Comparison of ENCODE assay signal across 8 cellular contexts in genomic region chr5:37248387-37248969, GRCh38. TPM values are rescaled to one million over a fixed set of nuclear protein-coding genes. Genes with fewer than 3 reads are reported as not detected.
DNase-seq lines count a peak whose midpoint lies in the region; TF ChIP-seq lines count a peak whose summit lies in the region.

No MANE protein-coding gene starts in this region.

- no peak for TF ChIP-seq EP300 in stomach (IDR thresholded peaks at IDR 0.05)

- H3K9me3 ChIP-seq in stomach: no peaks in the 10 kb centered on the region

- H3K9me3 Mint-ChIP-seq in activated naive CD8-positive, alpha-beta T cell (ENCODE audit: low read depth): no peaks in the 10 kb centered on the region

- no peaks in the 10 kb centered on the region for H3K36me3 ChIP-seq in BJ (ENCODE audit: control insufficient read depth, insufficient read depth, low read length)
- no peaks in the 10 kb centered on the region for H3K36me3 ChIP-seq in stomach

- WGBS in stomach, 5 donors: 9 to 11% (median 10%) methylated on average over 20 of the region's 20 CpGs

- peak overlapping the region; percentile 90 to 95 (median 92) for H3K27ac ChIP-seq in stomach

- no peak overlapping the region for H3K27ac Mint-ChIP-seq in activated naive CD8-positive, alpha-beta T cell

- H3K36me3 Mint-ChIP-seq in activated naive CD8-positive, alpha-beta T cell: no peaks in the 10 kb centered on the region

- intact Hi-C loops in stomach (cut with DNase I; ENCODE audit: low total_unique reads): no loop called here

- peaks cover 18% of the 10 kb centered on the region for H3K4me1 Mint-ChIP-seq in activated naive CD8-positive, alpha-beta T cell (ENCODE audit: low read depth)

- H3K4me3 ChIP-seq in BJ (ENCODE audit: low read depth, low read length) (peak overlapping the region; percentile 92), stomach (peak overlapping the region; percentile 67 to 81 (median 76))

- DNase-seq in BJ (ENCODE audit: low read depth) (no peak), HK-2 (ENCODE audit: unreplicated experiment) (peak; percentile 10), iris pigment epithelial cell (ENCODE audit: low read depth) (peak; percentile 28), stomach (no peak), SW 1271 (lab: John Stamatoyannopoulos, UW) (no peak), AG08395 (ENCODE audit: low spot score) (no peak), CD1c-positive myeloid dendritic cell (ENCODE audit: extremely low spot score) (no peak)

- no peak for TF ChIP-seq CTCF in BJ (IDR thresholded peaks at IDR 0.05; ENCODE audit: insufficient read depth, low read depth, low read length)
- TF ChIP-seq CTCF in stomach (IDR thresholded peaks at IDR 0.05): no peak

- H3K4me1 ChIP-seq in stomach: peaks cover 11 to 40% (median 27%) of the 10 kb centered on the region in 4 donors

- peak overlapping the region; percentile 83 for H3K4me3 Mint-ChIP-seq in activated naive CD8-positive, alpha-beta T cell

- POLR2A ChIA-PET in BJ (lab: Charles Lee): no interaction called here

- TF ChIP-seq POLR2A in stomach (IDR thresholded peaks at IDR 0.05): no peak

- H3K27me3 ChIP-seq in BJ (ENCODE audit: control insufficient read depth, insufficient read depth, low read length): no peaks in the 10 kb centered on the region
- no peaks in the 10 kb centered on the region for H3K27me3 ChIP-seq in stomach

- CTCF ChIA-PET in BJ (lab: Yijun Ruan, JAX): interaction anchor here (0.9 kb wide), 1 partner anchor 123 kb away, joined by 4 read pairs; the partner anchor contains the start of gene NUP155

- H3K27me3 Mint-ChIP-seq in activated naive CD8-positive, alpha-beta T cell: no peaks in the 10 kb centered on the region

RNA-seq across cellular contexts. Expression of gene CPLANE1, which starts 0.7 kb away (rescaled TPM):
- polyA plus RNA-seq in BJ (2011; rRNA removed) (6.8 and 17.2 TPM in 2 replicates), stomach (1 to 10 TPM; 1.2 to 3.1 (median 2.6) TPM)
- polyA minus RNA-seq in BJ (2011; rRNA and poly(A)+ RNA removed): 15.4 and 19.1 TPM in 2 replicates
- 10 to 100 TPM in 4 of 5 donors, 1 to 10 TPM in 1; 9.0 to 53.2 (median 25.0) TPM for total RNA-seq in stomach

Comparison
In these comparisons a context has a peak if more than half of its experiments do, and no peak if none do; other contexts are left out.
1. DNase-seq: peak in HK-2 (single experiment) and iris pigment epithelial cell (single experiment); none in BJ (single experiment), stomach (single experiment), SW 1271 (0 of 2), AG08395 (single experiment) and CD1c-positive myeloid dendritic cell (single experiment).